In the genomic region with DNA sequence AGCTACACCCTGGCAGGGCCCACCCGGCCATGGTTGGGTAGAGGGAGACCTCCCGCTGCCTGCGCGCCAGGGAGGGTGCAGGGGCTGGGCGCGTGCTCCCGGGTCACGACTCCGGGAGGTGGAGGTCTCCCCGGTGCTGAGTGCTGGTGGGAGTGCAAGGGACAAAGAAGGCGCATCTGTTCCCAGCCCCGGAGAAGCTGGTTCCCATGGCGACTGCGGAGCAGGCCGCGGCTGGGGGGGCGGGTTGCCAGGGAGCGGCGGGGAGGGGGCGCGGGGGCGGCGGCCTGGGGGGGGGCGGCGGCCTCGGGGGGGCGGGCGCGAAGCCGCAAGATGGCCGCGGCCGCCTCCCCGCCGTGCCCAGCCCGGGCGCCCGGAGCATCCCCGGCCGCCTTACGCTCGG, we compare ENCODE assay signal across 1 cellular context.
TF ChIP-seq lines count a peak whose summit lies in the region.

No MANE protein-coding gene starts in this region.

TF ChIP-seq in HCT116, 20 proteins besides CTCF, POLR2A, EP300 and RAD21:
- TF ChIP-seq EZH2 (IDR thresholded peaks at IDR 0.05) (no peak), CBX3 (IDR thresholded peaks at IDR 0.05; ENCODE audit: low read depth) (no peak), EZH2phosphoT487 (IDR thresholded peaks at IDR 0.05; ENCODE audit: borderline replicate concordance) (no peak), ZNF274 (IDR thresholded peaks at IDR 0.05; ENCODE audit: low read depth, low read length) (no peak), JUND (IDR thresholded peaks at IDR 0.05) (no peak), CEBPB (IDR thresholded peaks at IDR 0.05; ENCODE audit: low read depth) (no peak), EGR1 (IDR thresholded peaks at IDR 0.05; ENCODE audit: low read depth) (no peak), SP1 (IDR thresholded peaks at IDR 0.05; ENCODE audit: low read depth) (no peak), SIN3A (IDR thresholded peaks at IDR 0.05; ENCODE audit: low read depth) (no peak), ZFX (IDR thresholded peaks at IDR 0.05) (no peak), ELF1 (IDR thresholded peaks at IDR 0.05; ENCODE audit: borderline replicate concordance, low read depth) (no peak), TCF7L2 (IDR thresholded peaks at IDR 0.05; ENCODE audit: borderline replicate concordance, extremely low read depth, insufficient read depth, insufficient read length) (no peak)
- TF ChIP-seq, protein P1, sequence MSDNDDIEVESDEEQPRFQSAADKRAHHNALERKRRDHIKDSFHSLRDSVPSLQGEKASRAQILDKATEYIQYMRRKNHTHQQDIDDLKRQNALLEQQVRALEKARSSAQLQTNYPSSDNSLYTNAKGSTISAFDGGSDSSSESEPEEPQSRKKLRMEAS (IDR thresholded peaks at IDR 0.05) = no peak
- TF ChIP-seq, protein P2, sequence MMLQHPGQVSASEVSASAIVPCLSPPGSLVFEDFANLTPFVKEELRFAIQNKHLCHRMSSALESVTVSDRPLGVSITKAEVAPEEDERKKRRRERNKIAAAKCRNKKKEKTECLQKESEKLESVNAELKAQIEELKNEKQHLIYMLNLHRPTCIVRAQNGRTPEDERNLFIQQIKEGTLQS (IDR thresholded peaks at IDR 0.05) = no peak
- TF ChIP-seq, protein P3, sequence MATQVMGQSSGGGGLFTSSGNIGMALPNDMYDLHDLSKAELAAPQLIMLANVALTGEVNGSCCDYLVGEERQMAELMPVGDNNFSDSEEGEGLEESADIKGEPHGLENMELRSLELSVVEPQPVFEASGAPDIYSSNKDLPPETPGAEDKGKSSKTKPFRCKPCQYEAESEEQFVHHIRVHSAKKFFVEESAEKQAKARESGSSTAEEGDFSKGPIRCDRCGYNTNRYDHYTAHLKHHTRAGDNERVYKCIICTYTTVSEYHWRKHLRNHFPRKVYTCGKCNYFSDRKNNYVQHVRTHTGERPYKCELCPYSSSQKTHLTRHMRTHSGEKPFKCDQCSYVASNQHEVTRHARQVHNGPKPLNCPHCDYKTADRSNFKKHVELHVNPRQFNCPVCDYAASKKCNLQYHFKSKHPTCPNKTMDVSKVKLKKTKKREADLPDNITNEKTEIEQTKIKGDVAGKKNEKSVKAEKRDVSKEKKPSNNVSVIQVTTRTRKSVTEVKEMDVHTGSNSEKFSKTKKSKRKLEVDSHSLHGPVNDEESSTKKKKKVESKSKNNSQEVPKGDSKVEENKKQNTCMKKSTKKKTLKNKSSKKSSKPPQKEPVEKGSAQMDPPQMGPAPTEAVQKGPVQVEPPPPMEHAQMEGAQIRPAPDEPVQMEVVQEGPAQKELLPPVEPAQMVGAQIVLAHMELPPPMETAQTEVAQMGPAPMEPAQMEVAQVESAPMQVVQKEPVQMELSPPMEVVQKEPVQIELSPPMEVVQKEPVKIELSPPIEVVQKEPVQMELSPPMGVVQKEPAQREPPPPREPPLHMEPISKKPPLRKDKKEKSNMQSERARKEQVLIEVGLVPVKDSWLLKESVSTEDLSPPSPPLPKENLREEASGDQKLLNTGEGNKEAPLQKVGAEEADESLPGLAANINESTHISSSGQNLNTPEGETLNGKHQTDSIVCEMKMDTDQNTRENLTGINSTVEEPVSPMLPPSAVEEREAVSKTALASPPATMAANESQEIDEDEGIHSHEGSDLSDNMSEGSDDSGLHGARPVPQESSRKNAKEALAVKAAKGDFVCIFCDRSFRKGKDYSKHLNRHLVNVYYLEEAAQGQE (IDR thresholded peaks at IDR 0.05; ENCODE audit: low read depth) = no peak
- TF ChIP-seq, protein P4, sequence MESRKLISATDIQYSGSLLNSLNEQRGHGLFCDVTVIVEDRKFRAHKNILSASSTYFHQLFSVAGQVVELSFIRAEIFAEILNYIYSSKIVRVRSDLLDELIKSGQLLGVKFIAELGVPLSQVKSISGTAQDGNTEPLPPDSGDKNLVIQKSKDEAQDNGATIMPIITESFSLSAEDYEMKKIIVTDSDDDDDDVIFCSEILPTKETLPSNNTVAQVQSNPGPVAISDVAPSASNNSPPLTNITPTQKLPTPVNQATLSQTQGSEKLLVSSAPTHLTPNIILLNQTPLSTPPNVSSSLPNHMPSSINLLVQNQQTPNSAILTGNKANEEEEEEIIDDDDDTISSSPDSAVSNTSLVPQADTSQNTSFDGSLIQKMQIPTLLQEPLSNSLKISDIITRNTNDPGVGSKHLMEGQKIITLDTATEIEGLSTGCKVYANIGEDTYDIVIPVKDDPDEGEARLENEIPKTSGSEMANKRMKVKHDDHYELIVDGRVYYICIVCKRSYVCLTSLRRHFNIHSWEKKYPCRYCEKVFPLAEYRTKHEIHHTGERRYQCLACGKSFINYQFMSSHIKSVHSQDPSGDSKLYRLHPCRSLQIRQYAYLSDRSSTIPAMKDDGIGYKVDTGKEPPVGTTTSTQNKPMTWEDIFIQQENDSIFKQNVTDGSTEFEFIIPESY (IDR thresholded peaks at IDR 0.05; ENCODE audit: extremely low read depth, insufficient replicate concordance, low read length) = no peak
